ENCODE assay signal across 25 cellular contexts in genomic region chrX:7759832-7760231, GRCh38.
A peak's percentile ranks its signal among the peaks of the same experiment; 100 is the strongest.
DNase-seq lines count a peak whose midpoint lies in the region; ATAC-seq, FAIRE-seq and TF ChIP-seq lines count a peak whose summit lies in the region.
"Had no signal": no experiment of that assay in that cellular context is flagged by ENCODE, and none has a peak within 500 bp of the region (broad histone marks: within the 10 kb centered on the region; RNA-seq: fewer than 3 reads in every experiment).

No MANE protein-coding gene starts in this region.

- H4K20me1 ChIP-seq in HepG2 (ENCODE audit: insufficient read depth, low read length), result no peaks in the 10 kb centered on the region
- H4K20me1 ChIP-seq: BLaER1 had no signal

- POLR2A ChIA-PET in HepG2 (lab: Yijun Ruan, JAX), result no interaction called here

- DNase-seq in right lobe of liver (no peak), HepG2 (ENCODE audit: low spot score) (no peak), pancreas (no peak)
- DNase-seq: 8988T; ACHN; BE2C; C1 segment of cervical spinal cord; CD4-positive, alpha-beta memory T cell; CD4-positive, CD25-positive, alpha-beta regulatory T cell; CD8-positive, alpha-beta memory T cell; COR-L47; DMS 273 treated with DMSO at 0.1 percent for 48 hours; DMS153; DMS53; DMS79; DND-41; EL; GDM1 had no signal

- no peak overlapping the region for H3K4me2 ChIP-seq in HepG2 (ENCODE audit: low read depth, low read length)
- H3K4me2 ChIP-seq: BLaER1 had no signal

- TF ChIP-seq POLR2A in right lobe of liver (IDR thresholded peaks at IDR 0.05), result no peak
- TF ChIP-seq POLR2A in HepG2 (IDR thresholded peaks at IDR 0.05; ENCODE audit: insufficient read depth in 1 of 2, low read depth in 2 of 2, low read length in 2 of 2), result no peak

- no peak for TF ChIP-seq CTCF in right lobe of liver (IDR thresholded peaks at IDR 0.05)
- no peak for TF ChIP-seq CTCF in HepG2 (CRISPR knock-in tag; IDR thresholded peaks at IDR 0.05)
- no peak for TF ChIP-seq CTCF in pancreas (IDR thresholded peaks at IDR 0.05)

- TF ChIP-seq EP300 in HepG2 (IDR thresholded peaks at IDR 0.05; ENCODE audit: low read depth in 2 of 2, low read length in 2 of 2), result no peak
- no peak for TF ChIP-seq EP300 in HepG2 (CRISPR knock-in tag; IDR thresholded peaks at IDR 0.05; ENCODE audit: borderline replicate concordance)

- WGBS in right lobe of liver (ENCODE audit: insufficient coverage, low coverage, low lambda C conversion rate, missing lambda C conversion rate), result 15% methylated on average over 1 of the region's 1 CpG
- WGBS in HepG2 (ENCODE audit: low lambda C conversion rate), result 29% methylated on average over 1 of the region's 1 CpG
- 3 to 8% methylated on average over 1 of the region's 1 CpG for WGBS in pancreas, 2 donors

- CTCF ChIA-PET in HepG2 (lab: Yijun Ruan, JAX; ENCODE audit: low intra/inter-chr PET ratio, low total read pairs), result no interaction called here

- H3K4me3 ChIP-seq in right lobe of liver (no peak overlapping the region), HepG2 (replicated peaks in 1 of 3; ENCODE audit: insufficient read depth in 1 of 3, low read depth in 2 of 3, low read length in 3 of 3) (no peak overlapping the region), pancreas (no peak overlapping the region)
- H3K4me3 ChIP-seq: BLaER1, GM12878 had no signal

- no peaks in the 10 kb centered on the region for H3K9me3 ChIP-seq in right lobe of liver
- H3K9me3 ChIP-seq in HepG2 (ENCODE audit: low read length), result no peaks in the 10 kb centered on the region
- no peaks in the 10 kb centered on the region for H3K9me3 ChIP-seq in pancreas
- H3K9me3 ChIP-seq: BE2C, BLaER1 had no signal

- ATAC-seq in right lobe of liver (peak in 3 of 4 donors; percentile 33 to 70 (median 63)), HepG2 (no peak), pancreas (peak in 1 of 4 donors; percentile 39), esophagus mucosa (no peak), HG03039 (IDR thresholded peaks at IDR 0.05; ENCODE audit: unreplicated experiment) (no peak)
- ATAC-seq: GM12878 had no signal

- H3K36me3 ChIP-seq in right lobe of liver (no peaks in the 10 kb centered on the region), HepG2 (replicated peaks in 1 of 2; ENCODE audit: control insufficient read depth in 1 of 2, insufficient read depth in 2 of 2, low read length in 2 of 2) (no peaks in the 10 kb centered on the region), pancreas (no peaks in the 10 kb centered on the region)
- H3K36me3 ChIP-seq: BE2C, BLaER1 had no signal

- no peaks in the 10 kb centered on the region for H3K79me2 ChIP-seq in HepG2 (ENCODE audit: insufficient read depth, low read length)

- H3K27ac ChIP-seq in right lobe of liver (no peak overlapping the region), HepG2 (ENCODE audit: extremely low read length, insufficient read depth, low read length) (no peak overlapping the region), pancreas (no peak overlapping the region)
- H3K27ac ChIP-seq: BLaER1 had no signal

- H2AFZ ChIP-seq in HepG2 (ENCODE audit: low read length), result no peak overlapping the region

- intact Hi-C loops in right lobe of liver (cut with DNase I), result no loop called here
- intact Hi-C loops in HepG2 (cut with micrococcal nuclease; ENCODE audit: unreplicated experiment), result no loop called here
- intact Hi-C loops in pancreas (cut with DNase I), result no loop called here

- peaks cover 0 to 9% (median 0%) of the 10 kb centered on the region in 4 donors for H3K4me1 ChIP-seq in right lobe of liver
- no peaks in the 10 kb centered on the region for H3K4me1 ChIP-seq in HepG2 (ENCODE audit: insufficient read depth, low read length)
- H3K4me1 ChIP-seq in pancreas, result no peaks in the 10 kb centered on the region
- H3K4me1 ChIP-seq: BE2C, BLaER1 had no signal

- H3K9ac ChIP-seq in HepG2 (ENCODE audit: insufficient read depth, low read depth, low read length), result no peak overlapping the region
- H3K9ac ChIP-seq: BLaER1 had no signal

- FAIRE-seq in HepG2 (lab: Jason Lieb, UNC), result no peak
- FAIRE-seq in pancreas (lab: Jason Lieb, UNC), result peak; percentile 45
- FAIRE-seq: A204.1, GM12878, GM12892, GM18507 had no signal

- TF ChIP-seq RAD21 in HepG2 (CRISPR knock-in tag; IDR thresholded peaks at IDR 0.05), result no peak

- H3K27me3 ChIP-seq in right lobe of liver, result no peaks in the 10 kb centered on the region
- H3K27me3 ChIP-seq in HepG2 (ENCODE audit: control insufficient read depth in 1 of 2, insufficient read depth in 2 of 2, low read length in 2 of 2), result no peaks in the 10 kb centered on the region
- H3K27me3 ChIP-seq in pancreas, result no peaks in the 10 kb centered on the region
- H3K27me3 ChIP-seq: BE2C, BLaER1 had no signal

- in situ Hi-C loops in HepG2 (cut with HindIII; ENCODE audit: extremely low pct_ligation_motif_present, low pct_unique_long_range_greater_than_20kb), result no loop called here

- no TSS peak for BruUV-seq in HepG2 (replicated peaks; lab: Mats Ljungman, UMichigan)

TF ChIP-seq in HepG2, 621 proteins besides CTCF, POLR2A, EP300 and RAD21:
- TF ChIP-seq ZNF550 (CRISPR knock-in tag; IDR thresholded peaks at IDR 0.05; ENCODE audit: borderline replicate concordance) (no peak), GTF2F1 (IDR thresholded peaks at IDR 0.05; ENCODE audit: low read length) (no peak), HOXA9 (CRISPR knock-in tag; IDR thresholded peaks at IDR 0.05; ENCODE audit: borderline replicate concordance) (no peak), ZNF407 (CRISPR knock-in tag; IDR thresholded peaks at IDR 0.05; ENCODE audit: not compliant biosample characterization) (no peak), KAT8 (CRISPR knock-in tag; IDR thresholded peaks at IDR 0.05) (no peak), JUND (CRISPR knock-in tag; IDR thresholded peaks at IDR 0.05) (no peak)

Comparison
In these comparisons a context has a peak if more than half of its experiments do, and no peak if none do; other contexts are left out.
1. ATAC-seq: peak in right lobe of liver (3 of 4); none in HepG2 (single experiment), esophagus mucosa (single experiment) and HG03039 (single experiment).